ENCODE assay signal across 1 cellular context in the genomic region with DNA sequence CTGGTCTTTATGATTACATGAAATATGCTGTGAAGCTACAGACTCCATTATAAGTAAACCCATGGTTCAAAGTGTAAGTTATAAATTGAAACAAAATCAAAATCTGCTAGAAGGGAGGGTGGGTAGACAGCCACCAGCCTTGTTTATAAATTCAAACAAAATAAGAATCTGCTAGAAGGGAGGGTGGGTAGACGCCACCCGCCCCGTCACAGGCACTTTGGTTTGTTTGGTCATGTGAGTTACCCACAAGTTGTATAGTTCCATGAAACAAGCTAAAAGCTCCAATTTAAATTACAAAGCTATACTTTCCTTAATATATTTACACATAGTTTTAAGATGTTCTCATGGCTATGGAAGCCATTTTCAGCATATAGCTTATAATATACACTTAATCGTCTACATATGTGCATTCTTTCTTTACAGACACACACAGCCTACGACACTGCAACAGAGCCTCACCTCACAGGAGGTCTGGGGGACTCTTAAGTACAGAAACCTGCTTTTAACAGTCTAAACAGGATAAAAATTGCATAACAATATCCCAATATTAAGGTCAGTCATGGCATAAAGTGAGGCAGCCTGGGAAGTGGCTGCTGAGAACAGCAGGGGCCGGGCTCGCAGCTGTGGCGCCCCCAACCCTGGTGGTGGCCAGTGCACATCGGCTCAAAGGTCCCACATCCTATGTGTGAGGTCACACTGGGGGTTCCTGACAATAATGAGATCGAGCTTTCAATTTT.
TF ChIP-seq lines count a peak whose summit lies in the region.

No MANE protein-coding gene starts in this region.

TF ChIP-seq in HepG2, 621 proteins besides CTCF, POLR2A, EP300 and RAD21:
- no peak for TF ChIP-seq AGO1 (IDR thresholded peaks at IDR 0.05; ENCODE audit: low read depth, low read length, poor library complexity, severe bottlenecking)
- peak; percentile 5; the same call in 1 of the 2 replicates for TF ChIP-seq STAG1 (CRISPR knock-in tag; IDR thresholded peaks at IDR 0.05)
